Comparison of ENCODE assay signal across 8 cellular contexts in genomic region chr5:35852084-35852734, GRCh38. TPM values are rescaled to one million over a fixed set of nuclear protein-coding genes. Genes with fewer than 3 reads are reported as not detected.
DNase-seq lines count a peak whose midpoint lies in the region; ATAC-seq and TF ChIP-seq lines count a peak whose summit lies in the region.

No MANE protein-coding gene starts in this region.

- no peaks in the 10 kb centered on the region for H3K79me2 ChIP-seq in OCI-LY3 (ENCODE audit: low read length)

- peak overlapping the region; percentile 3; the same call in 1 of the 2 replicates for H3K4me2 ChIP-seq in OCI-LY3 (ENCODE audit: low read length)

- H3K36me3 ChIP-seq in OCI-LY3 (replicated peaks; ENCODE audit: low read depth, low read length) (no peaks in the 10 kb centered on the region), brain microvascular endothelial cell (replicated peaks) (no peaks in the 10 kb centered on the region)

- H3K9me3 ChIP-seq in OCI-LY3 (ENCODE audit: insufficient read depth, low read length): no peaks in the 10 kb centered on the region

- intact Hi-C loops in natural killer cell (cut with micrococcal nuclease): no loop called here

- ATAC-seq in natural killer cell treated with Interleukin-12 subunit alpha and Interleukin-12 subunit beta and Interleukin-15 and Interleukin-18, amount 100 ng/mL, for 72 hours: no peak
- ATAC-seq in natural killer cell (no peak), GM19455 (IDR thresholded peaks at IDR 0.05; ENCODE audit: unreplicated experiment) (no peak)

- peaks cover 32% of the 10 kb centered on the region for H3K4me1 ChIP-seq in OCI-LY3 (ENCODE audit: low read length)

- in situ Hi-C loops in brain microvascular endothelial cell (cut with HindIII; ENCODE audit: low pct_ligation_motif_present, low sequenced_read_pairs): no loop called here

- peaks cover 20 to 27% of the 10 kb centered on the region in 2 donors for H3K4me1 Mint-ChIP-seq in natural killer cell treated with Interleukin-12 subunit alpha and Interleukin-12 subunit beta and Interleukin-15 and Interleukin-18, amount 100 ng/mL, for 72 hours (ENCODE audit: low read depth in 2 of 2)
- peaks cover 17 to 20% of the 10 kb centered on the region in 2 donors for H3K4me1 Mint-ChIP-seq in natural killer cell

- peaks cover 6% of the 10 kb centered on the region for H3K9me3 Mint-ChIP-seq in natural killer cell treated with Interleukin-12 subunit alpha and Interleukin-12 subunit beta and Interleukin-15 and Interleukin-18, amount 100 ng/mL, for 72 hours
- H3K9me3 Mint-ChIP-seq in natural killer cell: no peaks in the 10 kb centered on the region

- peak overlapping the region; percentile 38 for H3K4me3 Mint-ChIP-seq in natural killer cell treated with Interleukin-12 subunit alpha and Interleukin-12 subunit beta and Interleukin-15 and Interleukin-18, amount 100 ng/mL, for 72 hours
- H3K4me3 Mint-ChIP-seq in natural killer cell: no peak overlapping the region

- H3K4me3 ChIP-seq in OCI-LY3 (ENCODE audit: low read length): no peak overlapping the region
- no peak overlapping the region for H3K4me3 ChIP-seq in brain microvascular endothelial cell (ENCODE audit: low read depth, low read length)

- H3K27me3 ChIP-seq in OCI-LY3 (ENCODE audit: low read depth, low read length): no peaks in the 10 kb centered on the region
- H3K27me3 ChIP-seq in brain microvascular endothelial cell (replicated peaks): no peaks in the 10 kb centered on the region

- H3K27ac Mint-ChIP-seq in natural killer cell treated with Interleukin-12 subunit alpha and Interleukin-12 subunit beta and Interleukin-15 and Interleukin-18, amount 100 ng/mL, for 72 hours: peak overlapping the region; percentile 54 to 65
- H3K27ac Mint-ChIP-seq in natural killer cell: no peak overlapping the region

- DNase-seq in natural killer cell treated with Interleukin-12 subunit alpha and Interleukin-12 subunit beta and Interleukin-15 and Interleukin-18, amount 100 ng/mL, for 72 hours (ENCODE audit: low spot score): no peak
- DNase-seq in natural killer cell (no peak), brain microvascular endothelial cell (no peak), superior temporal gyrus (ENCODE audit: extremely low spot score) (no peak), hypothalamus (lab: John Stamatoyannopoulos, UW) (no peak), AG08395 (ENCODE audit: low spot score) (no peak)

- H3K36me3 Mint-ChIP-seq in natural killer cell treated with Interleukin-12 subunit alpha and Interleukin-12 subunit beta and Interleukin-15 and Interleukin-18, amount 100 ng/mL, for 72 hours: peaks cover 5% of the 10 kb centered on the region
- no peaks in the 10 kb centered on the region for H3K36me3 Mint-ChIP-seq in natural killer cell

- peaks cover 0 to 5% of the 10 kb centered on the region in 2 donors for H3K27me3 Mint-ChIP-seq in natural killer cell treated with Interleukin-12 subunit alpha and Interleukin-12 subunit beta and Interleukin-15 and Interleukin-18, amount 100 ng/mL, for 72 hours
- no peaks in the 10 kb centered on the region for H3K27me3 Mint-ChIP-seq in natural killer cell (ENCODE audit: low read depth in 2 of 2)

- no peaks in the 10 kb centered on the region for H4K20me1 ChIP-seq in OCI-LY3 (ENCODE audit: insufficient read depth, low read length)

- no peak overlapping the region for H2AFZ ChIP-seq in OCI-LY3 (ENCODE audit: low read depth, low read length)

- H3K9ac ChIP-seq in OCI-LY3 (ENCODE audit: low read length): no peak overlapping the region

- H3K27ac ChIP-seq in OCI-LY3 (ENCODE audit: low read length) (no peak overlapping the region; the same call in 1 of the 2 replicates), brain microvascular endothelial cell (no peak overlapping the region)

- TF ChIP-seq CTCF in natural killer cell (IDR thresholded peaks at IDR 0.05) (no peak), OCI-LY3 (IDR thresholded peaks at IDR 0.05; ENCODE audit: low read depth, low read length) (no peak), brain microvascular endothelial cell (IDR thresholded peaks at IDR 0.05; ENCODE audit: low read depth, low read length, missing control alignments) (peak; percentile 61)

RNA-seq across cellular contexts. Expression of gene IL7R, which starts 4.5 kb away (rescaled TPM):
- total RNA-seq in natural killer cell treated with Interleukin-12 subunit alpha and Interleukin-12 subunit beta and Interleukin-15 and Interleukin-18, amount 100 ng/mL, for 72 hours: 10 to 100 TPM in 1 of 2 donors, 1 to 10 TPM in 1; 2.3 to 21.6 TPM
- 10 to 100 TPM; 22.0 to 42.7 (median 30.4) TPM for total RNA-seq in natural killer cell

Comparison
In these comparisons a context has a peak if more than half of its experiments do, and no peak if none do; other contexts are left out.
1. H3K27ac Mint-ChIP-seq: peak in natural killer cell treated with Interleukin-12 subunit alpha and Interleukin-12 subunit beta and Interleukin-15 and Interleukin-18, amount 100 ng/mL, for 72 hours (2 of 2); none in natural killer cell (0 of 2).